ENCODE assay signal across 8 cellular contexts in the genomic region with DNA sequence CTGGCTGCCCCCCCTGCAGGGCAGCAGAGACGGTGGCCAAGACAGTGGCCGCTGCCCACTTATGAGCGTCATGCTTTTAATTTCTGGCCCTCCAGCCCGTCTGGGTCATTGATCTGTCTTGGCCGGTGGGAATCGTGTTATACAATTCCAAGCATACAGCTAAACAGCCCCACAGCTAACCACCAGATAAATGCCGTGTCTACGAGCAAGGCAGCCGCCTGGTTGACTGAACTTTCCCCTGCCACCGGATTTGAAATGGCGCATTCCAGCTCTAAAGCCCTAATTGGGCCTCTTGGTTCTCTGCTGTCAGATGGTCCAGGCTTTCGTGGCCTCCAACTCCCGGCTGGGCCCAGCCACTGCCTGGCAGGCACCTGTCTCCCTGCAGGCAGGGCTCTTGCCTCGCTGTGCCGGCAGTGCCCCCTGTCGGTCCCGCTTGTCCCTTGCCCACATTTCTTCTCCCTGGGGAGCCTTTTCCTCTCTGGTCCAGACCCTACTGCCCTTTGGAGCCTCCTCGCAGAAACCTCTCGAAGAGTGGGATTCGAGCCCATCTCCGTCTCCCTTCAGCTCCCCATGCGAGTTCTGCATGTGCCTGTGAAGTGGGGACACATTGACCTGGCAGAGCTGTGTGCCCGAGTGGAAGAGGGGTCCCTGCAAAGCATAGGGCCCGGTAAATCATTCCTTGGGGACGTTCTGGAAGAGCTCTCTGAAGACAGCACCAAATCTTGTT. TPM values are rescaled to one million over a fixed set of nuclear protein-coding genes. Genes with fewer than 3 reads are reported as not detected.
DNase-seq lines count a peak whose midpoint lies in the region; ATAC-seq, FAIRE-seq and TF ChIP-seq lines count a peak whose summit lies in the region.

No MANE protein-coding gene starts in this region.

- POLR2A ChIA-PET in HepG2 (lab: Yijun Ruan, JAX): no interaction called here

- BruUV-seq in HepG2 (replicated peaks; lab: Mats Ljungman, UMichigan): no TSS peak

- H4K20me1 ChIP-seq in HepG2 (ENCODE audit: insufficient read depth, low read length): no peaks in the 10 kb centered on the region; the same call in 1 of the 2 replicates

- H3K27me3 ChIP-seq in HepG2 (ENCODE audit: control insufficient read depth in 1 of 2, insufficient read depth in 2 of 2, low read length in 2 of 2) (peaks cover 30 to 76% of the 10 kb centered on the region in 2 experiments), upper lobe of left lung (peaks cover 0 to 45% (median 24%) of the 10 kb centered on the region in 4 donors)

- no peak overlapping the region for H2AFZ ChIP-seq in HepG2 (ENCODE audit: low read length)

- no peak for TF ChIP-seq EP300 in HepG2 (IDR thresholded peaks at IDR 0.05; ENCODE audit: low read depth in 2 of 2, low read length in 2 of 2)
- no peak for TF ChIP-seq EP300 in HepG2 (CRISPR knock-in tag; IDR thresholded peaks at IDR 0.05; ENCODE audit: borderline replicate concordance)
- TF ChIP-seq EP300 in upper lobe of left lung (IDR thresholded peaks at IDR 0.05): no peak

- H3K4me2 ChIP-seq in HepG2 (ENCODE audit: low read depth, low read length): no peak overlapping the region

- H3K36me3 ChIP-seq in HepG2 (replicated peaks in 1 of 2; ENCODE audit: control insufficient read depth in 1 of 2, insufficient read depth in 2 of 2, low read length in 2 of 2) (no peaks in the 10 kb centered on the region), upper lobe of left lung (no peaks in the 10 kb centered on the region)

- peak; percentile 16 for DNase-seq in EH (ENCODE audit: low read depth)
- DNase-seq in HuH-7 (ENCODE audit: low spot score): peak; percentile 95
- DNase-seq in RKO (ENCODE audit: low spot score): peak; percentile 20
- no peak for DNase-seq in astrocyte of the spinal cord (ENCODE audit: low read depth, low spot score)
- DNase-seq in HepG2 (ENCODE audit: low spot score): peak; percentile 46
- peak in 1 of 2 donors; percentile 86 for DNase-seq in upper lobe of left lung
- no peak for DNase-seq in midbrain (lab: John Stamatoyannopoulos, UW)

- H3K79me2 ChIP-seq in HepG2 (ENCODE audit: insufficient read depth, low read length): no peaks in the 10 kb centered on the region

- in situ Hi-C loops in astrocyte of the spinal cord (cut with HindIII; ENCODE audit: low sequenced_read_pairs) (no loop called here), HepG2 (cut with HindIII; ENCODE audit: extremely low pct_ligation_motif_present, low pct_unique_long_range_greater_than_20kb) (no loop called here)

- no peaks in the 10 kb centered on the region for H3K9me3 ChIP-seq in HepG2 (ENCODE audit: low read length)
- H3K9me3 ChIP-seq in upper lobe of left lung: no peaks in the 10 kb centered on the region

- TF ChIP-seq RAD21 in HepG2 (CRISPR knock-in tag; IDR thresholded peaks at IDR 0.05): peak; percentile 54; the same call in 1 of the 2 replicates

- H3K27ac ChIP-seq in HepG2 (ENCODE audit: extremely low read length, insufficient read depth, low read length) (no peak overlapping the region), upper lobe of left lung (no peak overlapping the region)

- ATAC-seq in HepG2 (peak; percentile 78), upper lobe of left lung (ENCODE audit: low FRiP score in 2 of 2) (no peak), HG03565 (IDR thresholded peaks at IDR 0.05; ENCODE audit: unreplicated experiment) (no peak)

- CTCF ChIA-PET in HepG2 (lab: Yijun Ruan, JAX; ENCODE audit: low intra/inter-chr PET ratio, low total read pairs): no interaction called here

- TF ChIP-seq POLR2A in HepG2 (IDR thresholded peaks at IDR 0.05; ENCODE audit: insufficient read depth in 1 of 2, low read depth in 2 of 2, low read length in 2 of 2) (no peak), upper lobe of left lung (IDR thresholded peaks at IDR 0.05) (no peak)

- no peak overlapping the region for H3K9ac ChIP-seq in HepG2 (ENCODE audit: insufficient read depth, low read depth, low read length)

- H3K4me1 ChIP-seq in HepG2 (ENCODE audit: insufficient read depth, low read length) (no peaks in the 10 kb centered on the region), upper lobe of left lung (peaks cover 0 to 26% (median 2%) of the 10 kb centered on the region in 4 donors)

- intact Hi-C loops in HepG2 (cut with micrococcal nuclease; ENCODE audit: unreplicated experiment): no loop called here

- 4% methylated on average over 25 of the region's 25 CpGs for WGBS in HepG2 (ENCODE audit: low lambda C conversion rate)
- WGBS in upper lobe of left lung, 2 donors: 48 to 52% methylated on average over 25 of the region's 25 CpGs

- TF ChIP-seq CTCF in astrocyte of the spinal cord (IDR thresholded peaks at IDR 0.05; ENCODE audit: low read depth, low read length) (peak; percentile 54), HepG2 (CRISPR knock-in tag; IDR thresholded peaks at IDR 0.05) (peak; percentile 82), upper lobe of left lung (IDR thresholded peaks at IDR 0.05) (peak in 4 of 6 experiments; percentile 12 to 44 (median 39))

- H3K4me3 ChIP-seq in astrocyte of the spinal cord (ENCODE audit: low read depth, low read length): no peak overlapping the region
- H3K4me3 ChIP-seq in HepG2 (replicated peaks in 1 of 3; ENCODE audit: insufficient read depth in 1 of 3, low read depth in 2 of 3, low read length in 3 of 3): no peak overlapping the region
- no peak overlapping the region for H3K4me3 ChIP-seq in upper lobe of left lung

- FAIRE-seq in HepG2 (lab: Jason Lieb, UNC): no peak

TF ChIP-seq in HepG2, 621 proteins besides CTCF, POLR2A, EP300 and RAD21 (continues in another document):
- 0 out of 2 replicates have a peak, but pooled peaks have one; percentile 62 for TF ChIP-seq ZNF572 (CRISPR knock-in tag; IDR thresholded peaks at IDR 0.05)
- TF ChIP-seq ZNF331 (CRISPR knock-in tag; IDR thresholded peaks at IDR 0.05): 0 out of 2 replicates have a peak, but pooled peaks have one; percentile 12
- TF ChIP-seq, protein P1, sequence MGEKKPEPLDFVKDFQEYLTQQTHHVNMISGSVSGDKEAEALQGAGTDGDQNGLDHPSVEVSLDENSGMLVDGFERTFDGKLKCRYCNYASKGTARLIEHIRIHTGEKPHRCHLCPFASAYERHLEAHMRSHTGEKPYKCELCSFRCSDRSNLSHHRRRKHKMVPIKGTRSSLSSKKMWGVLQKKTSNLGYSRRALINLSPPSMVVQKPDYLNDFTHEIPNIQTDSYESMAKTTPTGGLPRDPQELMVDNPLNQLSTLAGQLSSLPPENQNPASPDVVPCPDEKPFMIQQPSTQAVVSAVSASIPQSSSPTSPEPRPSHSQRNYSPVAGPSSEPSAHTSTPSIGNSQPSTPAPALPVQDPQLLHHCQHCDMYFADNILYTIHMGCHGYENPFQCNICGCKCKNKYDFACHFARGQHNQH (CRISPR knock-in tag; IDR thresholded peaks at IDR 0.05): no peak
- no peak for TF ChIP-seq ARNT (IDR thresholded peaks at IDR 0.05)
- TF ChIP-seq XRCC5 (optimal IDR thresholded peaks at IDR 0.05; ENCODE audit: low read length): peak; percentile 89
- TF ChIP-seq HHEX (CRISPR knock-in tag; IDR thresholded peaks at IDR 0.05): no peak
- TF ChIP-seq, protein P2, sequence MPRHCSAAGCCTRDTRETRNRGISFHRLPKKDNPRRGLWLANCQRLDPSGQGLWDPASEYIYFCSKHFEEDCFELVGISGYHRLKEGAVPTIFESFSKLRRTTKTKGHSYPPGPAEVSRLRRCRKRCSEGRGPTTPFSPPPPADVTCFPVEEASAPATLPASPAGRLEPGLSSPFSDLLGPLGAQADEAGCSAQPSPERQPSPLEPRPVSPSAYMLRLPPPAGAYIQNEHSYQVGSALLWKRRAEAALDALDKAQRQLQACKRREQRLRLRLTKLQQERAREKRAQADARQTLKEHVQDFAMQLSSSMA (CRISPR knock-in tag; IDR thresholded peaks at IDR 0.05): 0 out of 2 replicates have a peak, but pooled peaks have one; percentile 20
- no peak for TF ChIP-seq ZNF44 (CRISPR knock-in tag; IDR thresholded peaks at IDR 0.05)
- 0 out of 2 replicates have a peak, but pooled peaks have one; percentile 53 for TF ChIP-seq ZNF749 (CRISPR knock-in tag; IDR thresholded peaks at IDR 0.05; ENCODE audit: borderline replicate concordance)
- TF ChIP-seq, protein P3, sequence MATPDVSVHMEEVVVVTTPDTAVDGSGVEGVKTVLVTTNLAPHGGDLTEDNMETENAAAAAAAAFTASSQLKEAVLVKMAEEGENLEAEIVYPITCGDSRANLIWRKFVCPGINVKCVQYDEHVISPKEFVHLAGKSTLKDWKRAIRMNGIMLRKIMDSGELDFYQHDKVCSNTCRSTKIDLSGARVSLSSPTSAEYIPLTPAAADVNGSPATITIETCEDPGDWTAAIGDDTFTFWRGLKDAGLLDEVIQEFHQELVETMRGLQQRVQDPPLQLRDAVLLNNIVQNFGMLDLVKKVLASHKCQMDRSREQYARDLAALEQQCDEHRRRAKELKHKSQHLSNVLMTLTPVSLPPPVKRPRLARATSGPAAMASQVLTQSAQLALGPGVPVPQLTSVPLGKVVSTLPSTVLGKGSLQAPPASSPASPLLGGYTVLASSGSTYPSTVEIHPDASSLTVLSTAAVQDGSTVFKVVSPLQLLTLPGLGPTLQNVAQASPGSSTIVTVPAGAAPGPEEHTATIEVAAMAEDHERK (CRISPR knock-in tag; IDR thresholded peaks at IDR 0.05; ENCODE audit: low read depth): no peak

RNA-seq across cellular contexts. Expression of a gene that starts 1.8 kb away (rescaled TPM):
- total RNA-seq in HepG2 (2016; rRNA removed; fragmentation: Illumina TruSeq; extraction: Trizol): not detected in 2 replicates
- not detected in 2 replicates for total RNA-seq in HepG2 (2016; cell fraction: cytosol; rRNA removed; fragmentation: Illumina TruSeq; extraction: Trizol; ENCODE audit: low read depth)
- not detected in 2 replicates for total RNA-seq in HepG2 (2016; cell fraction: insoluble cytoplasmic fraction; rRNA removed; fragmentation: Illumina TruSeq; extraction: Trizol)
- not detected in 2 replicates for total RNA-seq in HepG2 (2016; cell fraction: membrane; rRNA removed; fragmentation: Illumina TruSeq; extraction: Trizol)
- total RNA-seq in HepG2 (2016; cell fraction: nucleus; rRNA removed; fragmentation: Illumina TruSeq; extraction: Trizol): not detected in 2 replicates
- polyA plus RNA-seq in HepG2 (2011; rRNA removed): not detected in 2 replicates
- 0.03 TPM in 1 of 2 replicates, not detected in the other for polyA plus RNA-seq in HepG2 (2011; cell fraction: cytosol; rRNA removed)
- not detected in 2 replicates for polyA plus RNA-seq in HepG2 (2011; cell fraction: nucleus; rRNA removed)
- polyA plus RNA-seq in HepG2 (2012): 0.25 TPM in 1 of 2 replicates, not detected in the other
- polyA plus RNA-seq in HepG2 (2016; cell fraction: cytosol; fragmentation: Illumina TruSeq; extraction: Trizol; ENCODE audit: low read depth): not detected in 2 replicates
- not detected in 2 replicates for polyA plus RNA-seq in HepG2 (2016; cell fraction: insoluble cytoplasmic fraction; fragmentation: Illumina TruSeq; extraction: Trizol; ENCODE audit: low read depth)
- not detected in 2 replicates for polyA plus RNA-seq in HepG2 (2016; cell fraction: membrane; fragmentation: Illumina TruSeq; extraction: Trizol; ENCODE audit: low read depth)
- polyA plus RNA-seq in HepG2 (2016; cell fraction: nucleus; fragmentation: Illumina TruSeq; extraction: Trizol; ENCODE audit: insufficient read depth, low read depth): not detected in 2 replicates
- 0.05 TPM in 1 of 2 replicates, not detected in the other for polyA minus RNA-seq in HepG2 (2011; rRNA and poly(A)+ RNA removed; ENCODE audit: low replicate concordance)
- not detected in 2 replicates for polyA minus RNA-seq in HepG2 (2011; cell fraction: cytosol; rRNA and poly(A)+ RNA removed)
- polyA minus RNA-seq in HepG2 (2011; cell fraction: nucleus; rRNA and poly(A)+ RNA removed): not detected in 2 replicates
- total RNA-seq in upper lobe of left lung: 1 to 10 TPM in 1 of 6 donors, under 1 TPM in 1, not detected in 4; 0.10 to 3.1 TPM

Comparison
In these comparisons a context has a peak if more than half of its experiments do, and no peak if none do; other contexts are left out.
1. DNase-seq: peak in EH (single experiment), HuH-7 (single experiment), RKO (single experiment) and HepG2 (single experiment); none in astrocyte of the spinal cord (single experiment) and midbrain (single experiment).
2. Peak in every context shown above with its lines, with median percentiles within 50 percentile points of each other: CTCF ChIP-seq.